8 cellular contexts compared by ENCODE assay signal in the genomic region with DNA sequence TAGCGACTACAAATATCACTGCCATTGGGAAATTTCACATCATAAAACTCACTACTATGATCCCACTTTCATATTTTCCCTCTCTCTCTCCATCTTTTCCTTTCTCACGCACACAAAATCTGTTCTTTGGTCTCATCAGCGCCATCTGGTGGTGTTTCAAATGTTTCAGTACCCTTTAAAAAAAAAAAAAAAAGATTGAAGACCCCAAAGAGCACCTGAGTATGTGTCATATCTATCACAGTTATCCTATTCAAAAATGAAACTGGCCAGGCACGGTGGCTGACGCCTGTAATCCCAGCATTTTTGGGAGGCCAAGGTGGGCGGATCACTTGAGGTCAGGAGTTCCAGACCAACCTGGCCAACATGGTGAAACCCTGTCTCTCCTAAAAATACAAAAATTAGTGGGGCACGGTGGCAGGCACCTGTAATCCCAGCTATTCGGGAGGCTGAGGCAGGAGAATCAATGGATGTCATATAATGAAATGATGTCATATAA.
A peak's percentile ranks its signal among the peaks of the same experiment; 100 is the strongest.
DNase-seq lines count a peak whose midpoint lies in the region; ATAC-seq and TF ChIP-seq lines count a peak whose summit lies in the region.

No MANE protein-coding gene starts in this region.

- TF ChIP-seq CTCF in GM10266 (IDR thresholded peaks at IDR 0.05; ENCODE audit: control insufficient read depth, insufficient read depth, low read depth, missing control alignments): peak; percentile 42
- TF ChIP-seq CTCF in mucosa of descending colon (IDR thresholded peaks at IDR 0.05): peak; percentile 28

- no peaks in the 10 kb centered on the region for H3K36me3 ChIP-seq in mucosa of descending colon (ENCODE audit: low read depth)

- no peak overlapping the region for H3K4me3 ChIP-seq in mucosa of descending colon

- H3K9me3 ChIP-seq in mucosa of descending colon: no peaks in the 10 kb centered on the region

- DNase-seq in A172 (ENCODE audit: low spot score) (peak; percentile 17), GM10266 (ENCODE audit: extremely low spot score) (peak; percentile 43), NCI-H2107 (lab: John Stamatoyannopoulos, UW) (peak; percentile 25), dermis microvascular lymphatic vessel endothelial cell (ENCODE audit: low read depth in 2 of 2) (peak; percentile 61 to 63), mucosa of descending colon (peak in 1 of 3 donors; percentile 78), stromal cell of bone marrow (ENCODE audit: low read depth) (peak; percentile 59)
- DNase-seq in activated CD4-positive, alpha-beta T cell treated with anti-CD3 and anti-CD28 coated beads for 24 hours (ENCODE audit: low read depth in 2 of 2): peak; percentile 23 to 37

- ATAC-seq in mucosa of descending colon: no peak
- no peak for ATAC-seq in HG03025 (IDR thresholded peaks at IDR 0.05; ENCODE audit: low FRiP score, unreplicated experiment)

- H3K4me1 ChIP-seq in mucosa of descending colon (ENCODE audit: low read depth): no peaks in the 10 kb centered on the region

- intact Hi-C loops in mucosa of descending colon (cut with DNase I, micrococcal nuclease): loop anchor here in 1 of 2 donors (5.0 kb wide), 1 partner anchor 92 kb away; no protein-coding TSS in a partner anchor
